Comparison of ENCODE assay signal across 28 cellular contexts in genomic region chr2:10438688-10439087, GRCh38. TPM values are rescaled to one million over a fixed set of nuclear protein-coding genes. Genes with fewer than 3 reads are reported as not detected.
DNase-seq lines count a peak whose midpoint lies in the region; FAIRE-seq and TF ChIP-seq lines count a peak whose summit lies in the region.
"Had no signal": no experiment of that assay in that cellular context is flagged by ENCODE, and none has a peak within 500 bp of the region (broad histone marks: within the 10 kb centered on the region; RNA-seq: fewer than 3 reads in every experiment).

No MANE protein-coding gene starts in this region.

- CTCF ChIA-PET in H1 (lab: Charles Lee; ENCODE audit: partially characterized antibody), result interaction anchor here (1.1 to 1.7 kb wide), 6 partner anchors 11 to 366 kb away, joined by 3 to 4 read pairs (median 3); partner anchors contain the start of gene HPCAL1

- POLR2A ChIA-PET in H1 (lab: Charles Lee; ENCODE audit: partially characterized antibody), result interaction anchor here (1.1 to 6.0 kb wide), 4 partner anchors 8 to 314 kb away, joined by 3 to 44 read pairs (median 4); partner anchors contain the start of gene ODC1

- 90% methylated on average over 12 of the region's 14 CpGs; no CpG with 5 or more reads in 1 of the 2 experiments for WGBS in H1 (ENCODE audit: extremely low coverage in 1 of 2, insufficient coverage in 1 of 2, insufficient read length in 1 of 2, insufficient replicate concordance in 2 of 2, low coverage in 1 of 2, low lambda C conversion rate in 2 of 2, missing lambda C conversion rate in 1 of 2), 2 experiments
- no CpG with 5 or more reads among the region's 14 CpGs for WGBS in neuronal stem cell (ENCODE audit: extremely low coverage in 2 of 2, insufficient read length in 2 of 2, insufficient replicate concordance in 1 of 2), 2 donors
- WGBS in esophagus squamous epithelium, 2 donors, result 75 to 76% methylated on average over 8 to 14 of the region's 14 CpGs

- H2AK5ac ChIP-seq in H1 (ENCODE audit: low read depth, low read length) (no peak overlapping the region), neuronal stem cell (ENCODE audit: low read depth, low read length) (no peak overlapping the region)

- H3K79me2 ChIP-seq in H1 (ENCODE audit: control insufficient read depth in 1 of 2, insufficient read depth in 2 of 2, low read length in 2 of 2), result no peaks in the 10 kb centered on the region

- H2BK15ac ChIP-seq in H1 (ENCODE audit: low read length) (no peak overlapping the region), neuronal stem cell (ENCODE audit: low read length) (no peak overlapping the region)

- H3K4ac ChIP-seq in H1 (replicated peaks; ENCODE audit: insufficient read length, low read depth, low read length), result no peak overlapping the region
- no peak overlapping the region for H3K4ac ChIP-seq in neuronal stem cell (ENCODE audit: low read length)

- H3K23ac ChIP-seq in H1 (ENCODE audit: insufficient read length), result no peak overlapping the region
- peak overlapping the region; percentile 29 for H3K23ac ChIP-seq in neuronal stem cell (ENCODE audit: low read depth, low read length, poor library complexity)

- TF ChIP-seq CTCF in NB4 (IDR thresholded peaks at IDR 0.05; ENCODE audit: low read depth, low read length) (no peak), H1 (IDR thresholded peaks at IDR 0.05; ENCODE audit: control extremely low read depth in 1 of 3, insufficient read depth in 1 of 3, low read depth in 1 of 3, low read length in 3 of 3) (no peak), esophagus squamous epithelium (IDR thresholded peaks at IDR 0.05) (no peak)

- no peak overlapping the region for H2BK20ac ChIP-seq in H1 (ENCODE audit: low read length)

- H3K14ac ChIP-seq in H1 (ENCODE audit: insufficient read length) (no peak overlapping the region), neuronal stem cell (ENCODE audit: low read length) (no peak overlapping the region)

- H3K27me3 ChIP-seq in H1 (replicated peaks in 1 of 4; ENCODE audit: control insufficient read depth in 3 of 4, extremely low read depth in 1 of 4, insufficient read depth in 3 of 4, low read length in 3 of 4), result no peaks in the 10 kb centered on the region
- no peaks in the 10 kb centered on the region for H3K27me3 ChIP-seq in neuronal stem cell (ENCODE audit: control insufficient read depth in 3 of 3, insufficient read depth in 3 of 3, low read depth in 1 of 3, low read length in 3 of 3)
- no peaks in the 10 kb centered on the region for H3K27me3 ChIP-seq in esophagus squamous epithelium
- H3K27me3 ChIP-seq: dorsolateral prefrontal cortex, heart right ventricle, left lung, MG63, ovary, right atrium auricular region had no signal

- H2BK12ac ChIP-seq in H1 (ENCODE audit: low read depth, low read length), result no peak overlapping the region
- no peak overlapping the region for H2BK12ac ChIP-seq in neuronal stem cell (ENCODE audit: low read length)

- H4K20me1 ChIP-seq in H1 (replicated peaks in 1 of 2; ENCODE audit: control insufficient read depth in 1 of 2, insufficient read depth in 2 of 2, low read length in 2 of 2), result peaks cover 0 to 4% of the 10 kb centered on the region in 2 experiments

- TF ChIP-seq EP300 in H1 (IDR thresholded peaks at IDR 0.05; ENCODE audit: borderline replicate concordance in 1 of 2, low read depth in 2 of 2, low read length in 2 of 2), result no peak

- H3K9ac ChIP-seq in H1 (replicated peaks in 1 of 4; ENCODE audit: extremely low read depth in 1 of 4, low read depth in 3 of 4, low read length in 3 of 4), result no peak overlapping the region
- no peak overlapping the region for H3K9ac ChIP-seq in neuronal stem cell (ENCODE audit: low read depth, low read length, poor library complexity)

- H3K4me3 ChIP-seq in NB4 (ENCODE audit: low read depth, low read length) (no peak overlapping the region), H1 (ENCODE audit: extremely low read depth in 1 of 4, insufficient read depth in 2 of 4, low read depth in 3 of 4, low read length in 4 of 4) (no peak overlapping the region), neuronal stem cell (ENCODE audit: low read length in 2 of 2) (no peak overlapping the region), esophagus squamous epithelium (no peak overlapping the region)
- H3K4me3 ChIP-seq: dorsolateral prefrontal cortex, heart right ventricle, left lung, MG63, ovary, right atrium auricular region had no signal

- TF ChIP-seq POLR2A in NB4 (IDR thresholded peaks at IDR 0.05; ENCODE audit: extremely low read depth, insufficient read length), result no peak
- TF ChIP-seq POLR2A in H1 (IDR thresholded peaks at IDR 0.05; ENCODE audit: control extremely low read depth in 1 of 2, low read depth in 2 of 2, low read length in 2 of 2), result no peak
- no peak for TF ChIP-seq POLR2A in esophagus squamous epithelium (IDR thresholded peaks at IDR 0.05)

- no peak overlapping the region for H4K5ac ChIP-seq in H1 (ENCODE audit: insufficient read length, low read depth, low read length)

- H2BK5ac ChIP-seq in H1 (ENCODE audit: low read depth, low read length) (no peak overlapping the region), neuronal stem cell (ENCODE audit: low read length) (no peak overlapping the region)

- H3K36me3 ChIP-seq in H1 (ENCODE audit: control insufficient read depth in 2 of 4, insufficient read depth in 4 of 4, low read length in 3 of 4), result peaks cover 2 to 28% (median 17%) of the 10 kb centered on the region in 4 experiments; a peak in 7 of 8 replicates
- peaks cover 40 to 54% of the 10 kb centered on the region in 2 donors for H3K36me3 ChIP-seq in neuronal stem cell (replicated peaks in 1 of 2; ENCODE audit: control insufficient read depth in 2 of 2, insufficient read depth in 2 of 2, low read length in 2 of 2)
- peaks cover 9 to 48% (median 22%) of the 10 kb centered on the region in 3 donors for H3K36me3 ChIP-seq in esophagus squamous epithelium
- H3K36me3 ChIP-seq: ovary had no signal

- H2AFZ ChIP-seq in H1 (ENCODE audit: low read length) (no peak overlapping the region), neuronal stem cell (ENCODE audit: low read length) (no peak overlapping the region)

- no peak for TF ChIP-seq RAD21 in H1 (IDR thresholded peaks at IDR 0.05 in 1 of 2, conservative IDR thresholded peaks at IDR 0.05 in 1 of 2; ENCODE audit: low read depth in 2 of 2, low read length in 2 of 2)

- H3K9me3 ChIP-seq in H1 (ENCODE audit: insufficient read depth in 2 of 2, low read depth in 1 of 2, low read length in 1 of 2) (no peaks in the 10 kb centered on the region), neuronal stem cell (replicated peaks in 1 of 2; ENCODE audit: control insufficient read depth in 2 of 2, insufficient read depth in 1 of 2, low read depth in 1 of 2, low read length in 2 of 2) (no peaks in the 10 kb centered on the region), esophagus squamous epithelium (no peaks in the 10 kb centered on the region)
- H3K9me3 ChIP-seq: heart right ventricle, left lung, MG63, ovary, right atrium auricular region had no signal

- no peak overlapping the region for H4K91ac ChIP-seq in H1 (replicated peaks; ENCODE audit: insufficient read length, low read length)
- H4K91ac ChIP-seq in neuronal stem cell (ENCODE audit: low read depth, low read length, poor library complexity), result no peak overlapping the region

- H3K23me2 ChIP-seq in H1 (ENCODE audit: low read depth, low read length), result no peaks in the 10 kb centered on the region

- no peak for FAIRE-seq in H1 (lab: Jason Lieb, UNC)
- FAIRE-seq: RCC 7860 had no signal

- H3K27ac ChIP-seq in H1 (ENCODE audit: low read depth, low read length) (no peak overlapping the region), neuronal stem cell (replicated peaks; ENCODE audit: low read length) (no peak overlapping the region), esophagus squamous epithelium (no peak overlapping the region)
- H3K27ac ChIP-seq: heart right ventricle, left lung, ovary, right atrium auricular region had no signal

- no peak overlapping the region for H3K4me2 ChIP-seq in H1 (ENCODE audit: insufficient read depth in 1 of 2, low read depth in 2 of 2, low read length in 2 of 2)
- H3K4me2 ChIP-seq in neuronal stem cell (ENCODE audit: insufficient read depth, low read length, poor library complexity, severe bottlenecking), result no peak overlapping the region

- intact Hi-C loops in esophagus squamous epithelium (cut with DNase I), result loop anchor here (10.0 kb wide), 1 partner anchor 364 kb away; no protein-coding TSS in a partner anchor

- H4K8ac ChIP-seq in H1 (ENCODE audit: extremely low read depth, insufficient read depth, low read length) (no peak overlapping the region), neuronal stem cell (ENCODE audit: low read depth, low read length) (no peak overlapping the region)

- DNase-seq in NCI-H82 (lab: John Stamatoyannopoulos, UW) (peak; percentile 61), NCI-H82 treated with DMSO at 0.1 percent for 48 hours (lab: John Stamatoyannopoulos, UW; ENCODE audit: unreplicated experiment) (no peak), NB4 (ENCODE audit: low read depth) (peak; percentile 36), H1 (ENCODE audit: low read depth in 1 of 2, low spot score in 2 of 2) (no peak), neuronal stem cell (ENCODE audit: low spot score) (no peak), esophagus squamous epithelium (lab: John Stamatoyannopoulos, UW) (no peak), NCI-H748 treated with DMSO at 0.1 percent for 48 hours (lab: John Stamatoyannopoulos, UW) (no peak)
- no peak for DNase-seq in stimulated activated CD4-positive, alpha-beta T cell treated with anti-CD3 and anti-CD28 coated beads, Interleukin-4, amount 100 ng/mL, for 1 hour
- DNase-seq: 8988T; activated CD4-positive, alpha-beta T cell treated with anti-CD3 and anti-CD28 coated beads for 48 hours; CD4-positive, alpha-beta memory T cell; DMS153; dorsolateral prefrontal cortex; foreskin fibroblast; GDM1; heart right ventricle; left lung; naive thymus-derived CD4-positive, alpha-beta T cell; NCI-H1436; NCI-H2107; NCI-H510A; ovary; stimulated activated CD4-positive, alpha-beta T cell treated with anti-CD3 and anti-CD28 coated beads, Interleukin-4, amount 100 ng/mL, for 24 hours; stimulated activated naive B cell treated with anti-CD40 and anti-IgM and Interleukin-4, amounts not matched to agents 10 μg/mL and 1 μg/mL and 100 μg/mL, for 72 hours; T-helper 2 cell had no signal

- H3K56ac ChIP-seq in H1 (replicated peaks; ENCODE audit: insufficient read length, low read depth, low read length), result no peak overlapping the region

- H3K18ac ChIP-seq in H1 (ENCODE audit: extremely low read depth, low read length) (no peak overlapping the region), neuronal stem cell (ENCODE audit: low read length) (no peak overlapping the region)

- H2BK120ac ChIP-seq in H1 (replicated peaks; ENCODE audit: low read depth, low read length), result no peak overlapping the region
- H2BK120ac ChIP-seq in neuronal stem cell (ENCODE audit: low read depth, low read length), result no peak overlapping the region

- H3K79me1 ChIP-seq in H1 (ENCODE audit: low read depth, low read length) (no peaks in the 10 kb centered on the region), neuronal stem cell (ENCODE audit: low read depth, low read length) (no peaks in the 10 kb centered on the region)

- H3K4me1 ChIP-seq in H1 (replicated peaks in 1 of 4; ENCODE audit: control insufficient read depth in 3 of 4, insufficient read depth in 4 of 4, low read length in 3 of 4), result no peaks in the 10 kb centered on the region
- peaks cover 5 to 9% of the 10 kb centered on the region in 2 donors for H3K4me1 ChIP-seq in neuronal stem cell (ENCODE audit: control insufficient read depth in 2 of 2, insufficient read depth in 1 of 2, low read depth in 1 of 2, low read length in 2 of 2)
- H3K4me1 ChIP-seq in esophagus squamous epithelium, result peaks cover 0 to 6% (median 0%) of the 10 kb centered on the region in 3 donors

RNA-seq across cellular contexts. Expression of gene ODC1, which starts 9.4 kb away (rescaled TPM):
- total RNA-seq in H1 (2021; fragmentation: NEBNext Ultra II Directional; extraction: Animal tissue kit (Norgen Biotek cat#: 25700)), result 73.6 and 76.7 TPM in 2 replicates
- polyA plus RNA-seq in H1 (2011; rRNA removed), result 39.9 and 57.2 TPM in 2 replicates
- polyA plus RNA-seq in H1 (2011; cell fraction: cytosol; rRNA removed), result 52.1 TPM
- 28.3 TPM for polyA plus RNA-seq in H1 (2011; cell fraction: nucleus; rRNA removed)
- 51.1 to 69.3 TPM (median 56.4 TPM) in 4 replicates for polyA plus RNA-seq in H1 (2012, experiment 1 of 2)
- 47.0 TPM for polyA plus RNA-seq in H1 (2012, experiment 2 of 2)
- polyA plus RNA-seq in H1 (2013, experiment 1 of 2), result 36.2 TPM
- polyA plus RNA-seq in H1 (2013, experiment 2 of 2), result 38.4 TPM
- polyA minus RNA-seq in H1 (2011; rRNA and poly(A)+ RNA removed), result 62.9 and 69.6 TPM in 2 replicates
- polyA minus RNA-seq in H1 (2011; cell fraction: cytosol; rRNA and poly(A)+ RNA removed), result 26.7 TPM
- 24.6 TPM for polyA minus RNA-seq in H1 (2011; cell fraction: nucleus; rRNA and poly(A)+ RNA removed)
- polyA plus RNA-seq in neuronal stem cell (2013, experiment 1 of 2), result 196 TPM
- polyA plus RNA-seq in neuronal stem cell (2013, experiment 2 of 2), result 192 TPM
- total RNA-seq in esophagus squamous epithelium, result 10 to 100 TPM; 14.9 to 66.8 (median 26.3) TPM

Comparison
In these comparisons a context has a peak if more than half of its experiments do, and no peak if none do; other contexts are left out.
1. DNase-seq: peak in NCI-H82 (single experiment) and NB4 (single experiment); none in NCI-H82 treated with DMSO at 0.1 percent for 48 hours (single experiment), H1 (0 of 2), neuronal stem cell (single experiment), esophagus squamous epithelium (single experiment), NCI-H748 treated with DMSO at 0.1 percent for 48 hours (single experiment) and stimulated activated CD4-positive, alpha-beta T cell treated with anti-CD3 and anti-CD28 coated beads, Interleukin-4, amount 100 ng/mL, for 1 hour (single experiment).